7 cellular contexts compared by ENCODE assay signal in genomic region chr12:13278249-13278787, GRCh38.
DNase-seq lines count a peak whose midpoint lies in the region; ATAC-seq and TF ChIP-seq lines count a peak whose summit lies in the region.

No MANE protein-coding gene starts in this region.

- peaks cover 6 to 8% (median 6%) of the 10 kb centered on the region in 3 donors for H3K4me1 Mint-ChIP-seq in naive B cell

- H3K27me3 Mint-ChIP-seq in naive B cell = peaks cover 29 to 37% (median 31%) of the 10 kb centered on the region in 3 donors

- ATAC-seq in HG03066 (IDR thresholded peaks at IDR 0.05; ENCODE audit: low read depth, unreplicated experiment) (peak; percentile 72), naive B cell (ENCODE audit: low read depth in 2 of 2) (peak; percentile 80 to 89)

- peak; percentile 88 for TF ChIP-seq CTCF in GM13977 (IDR thresholded peaks at IDR 0.05; ENCODE audit: extremely low read depth, insufficient read depth, missing control alignments)

- in situ Hi-C loops in GM13977 (cut with MboI; ENCODE audit: low pct_unique_long_range_greater_than_20kb, low sequenced_read_pairs, unreplicated experiment) = no loop called here

- DNase-seq in GM13977 (ENCODE audit: low spot score) (peak; percentile 71), NCI-H69 (lab: John Stamatoyannopoulos, UW) (peak; percentile 56), activated T-cell treated with anti-CD3 and anti-CD28 coated beads for 1 hour (ENCODE audit: low read depth) (peak; percentile 49), erythroblast (lab: John Stamatoyannopoulos, UW) (peak; percentile 64 to 78), naive B cell (peak; percentile 33)
- DNase-seq in stimulated activated CD8-positive, alpha-beta memory T cell treated with anti-CD3 and anti-CD28 coated beads, Interleukin-7, amount 100 ng/mL, for 1 hour (ENCODE audit: low read depth in 2 of 2) = peak; percentile 22 to 32

- TF ChIP-seq POLR2A in erythroblast (IDR thresholded peaks at IDR 0.05; ENCODE audit: low read length) = no peak

- H3K9me3 Mint-ChIP-seq in naive B cell = peaks cover 0 to 4% (median 0%) of the 10 kb centered on the region in 7 donors

- peaks cover 0 to 3% of the 10 kb centered on the region in 2 donors for H3K36me3 Mint-ChIP-seq in naive B cell

- H3K27ac Mint-ChIP-seq in naive B cell = no peak overlapping the region

- H3K4me3 Mint-ChIP-seq in naive B cell = peak overlapping the region in 1 of 8 donors; percentile 38

Comparison
In these comparisons a context has a peak if more than half of its experiments do, and no peak if none do; other contexts are left out.
1. Peak in every context shown above with its lines: DNase-seq and ATAC-seq.